1 cellular context compared by ENCODE assay signal in the genomic region with DNA sequence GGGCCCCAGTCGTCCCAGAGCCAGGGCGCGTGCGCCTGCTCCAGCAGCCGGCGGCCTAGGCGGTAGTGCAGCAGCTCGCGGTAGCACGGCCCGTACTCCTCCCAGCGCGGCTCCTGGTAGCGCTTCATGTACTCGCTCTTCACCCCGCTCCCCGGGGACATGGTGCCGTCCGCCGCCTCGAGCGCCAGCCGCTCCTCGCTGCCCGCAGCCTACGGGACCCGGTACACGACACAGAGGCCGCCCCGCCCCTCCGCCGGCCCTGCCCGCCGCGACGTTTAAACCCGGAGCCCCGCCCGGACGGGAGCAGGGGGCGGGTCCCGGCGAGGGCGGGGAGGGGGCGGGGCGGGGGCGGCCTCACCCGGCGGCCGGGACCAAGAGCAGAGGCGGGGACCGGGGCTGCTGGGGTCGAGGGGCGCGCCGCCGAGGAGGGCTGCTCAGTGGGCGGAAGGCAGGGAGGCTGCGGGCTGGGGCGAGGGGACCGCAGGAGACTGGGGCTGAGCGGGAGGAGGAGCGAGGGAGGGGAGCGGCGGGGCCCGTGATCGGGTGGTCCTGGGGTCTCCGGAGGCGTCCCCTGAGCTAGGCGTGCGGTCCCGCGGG.
TF ChIP-seq lines count a peak whose summit lies in the region.

No MANE protein-coding gene starts in this region.

TF ChIP-seq in GM12878, 131 proteins besides CTCF, POLR2A, EP300 and RAD21 (continued from another document):
- TF ChIP-seq CREB1 (IDR thresholded peaks at IDR 0.05; ENCODE audit: low read depth) (peak; percentile 42; the same call in 1 of the 2 replicates), LARP7 (IDR thresholded peaks at IDR 0.05) (peak; percentile 3; the same call in 1 of the 2 replicates), ASH2L (IDR thresholded peaks at IDR 0.05; ENCODE audit: borderline replicate concordance, low read depth) (no peak), SIN3A (IDR thresholded peaks at IDR 0.05; ENCODE audit: low read depth, low read length) (peak; percentile 78), GATAD2B (conservative IDR thresholded peaks at IDR 0.05; ENCODE audit: low read depth) (0 out of 2 replicates have a peak, but pooled peaks have one; percentile 15), CBX3 (IDR thresholded peaks at IDR 0.05; ENCODE audit: borderline replicate concordance, low read depth) (no peak), MTA3 (IDR thresholded peaks at IDR 0.05; ENCODE audit: borderline replicate concordance, low read length) (no peak), KLF5 (IDR thresholded peaks at IDR 0.05; ENCODE audit: partially characterized antibody) (no peak), IKZF2 (IDR thresholded peaks at IDR 0.05) (no peak), FOXK2 (IDR thresholded peaks at IDR 0.05) (0 out of 2 replicates have a peak, but pooled peaks have one; percentile 19), JUND (IDR thresholded peaks at IDR 0.05; ENCODE audit: low read depth, low read length) (0 out of 2 replicates have a peak, but pooled peaks have one; percentile 6), BHLHE40 (IDR thresholded peaks at IDR 0.05; ENCODE audit: borderline replicate concordance in 1 of 2, low read depth in 2 of 2, low read length in 1 of 2) (0 out of 4 replicates have a peak, but pooled peaks of 1 of the 2 experiments have one; percentile 23), TCF3 (IDR thresholded peaks at IDR 0.05; ENCODE audit: borderline replicate concordance, insufficient read depth, low read depth, low read length) (no peak)
- TF ChIP-seq, protein P1, sequence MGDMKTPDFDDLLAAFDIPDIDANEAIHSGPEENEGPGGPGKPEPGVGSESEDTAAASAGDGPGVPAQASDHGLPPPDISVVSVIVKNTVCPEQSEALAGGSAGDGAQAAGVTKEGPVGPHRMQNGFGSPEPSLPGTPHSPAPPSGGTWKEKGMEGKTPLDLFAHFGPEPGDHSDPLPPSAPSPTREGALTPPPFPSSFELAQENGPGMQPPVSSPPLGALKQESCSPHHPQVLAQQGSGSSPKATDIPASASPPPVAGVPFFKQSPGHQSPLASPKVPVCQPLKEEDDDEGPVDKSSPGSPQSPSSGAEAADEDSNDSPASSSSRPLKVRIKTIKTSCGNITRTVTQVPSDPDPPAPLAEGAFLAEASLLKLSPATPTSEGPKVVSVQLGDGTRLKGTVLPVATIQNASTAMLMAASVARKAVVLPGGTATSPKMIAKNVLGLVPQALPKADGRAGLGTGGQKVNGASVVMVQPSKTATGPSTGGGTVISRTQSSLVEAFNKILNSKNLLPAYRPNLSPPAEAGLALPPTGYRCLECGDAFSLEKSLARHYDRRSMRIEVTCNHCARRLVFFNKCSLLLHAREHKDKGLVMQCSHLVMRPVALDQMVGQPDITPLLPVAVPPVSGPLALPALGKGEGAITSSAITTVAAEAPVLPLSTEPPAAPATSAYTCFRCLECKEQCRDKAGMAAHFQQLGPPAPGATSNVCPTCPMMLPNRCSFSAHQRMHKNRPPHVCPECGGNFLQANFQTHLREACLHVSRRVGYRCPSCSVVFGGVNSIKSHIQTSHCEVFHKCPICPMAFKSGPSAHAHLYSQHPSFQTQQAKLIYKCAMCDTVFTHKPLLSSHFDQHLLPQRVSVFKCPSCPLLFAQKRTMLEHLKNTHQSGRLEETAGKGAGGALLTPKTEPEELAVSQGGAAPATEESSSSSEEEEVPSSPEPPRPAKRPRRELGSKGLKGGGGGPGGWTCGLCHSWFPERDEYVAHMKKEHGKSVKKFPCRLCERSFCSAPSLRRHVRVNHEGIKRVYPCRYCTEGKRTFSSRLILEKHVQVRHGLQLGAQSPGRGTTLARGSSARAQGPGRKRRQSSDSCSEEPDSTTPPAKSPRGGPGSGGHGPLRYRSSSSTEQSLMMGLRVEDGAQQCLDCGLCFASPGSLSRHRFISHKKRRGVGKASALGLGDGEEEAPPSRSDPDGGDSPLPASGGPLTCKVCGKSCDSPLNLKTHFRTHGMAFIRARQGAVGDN (IDR thresholded peaks at IDR 0.05), result 0 out of 2 replicates have a peak, but pooled peaks have one; percentile 24
- TF ChIP-seq, protein P2, sequence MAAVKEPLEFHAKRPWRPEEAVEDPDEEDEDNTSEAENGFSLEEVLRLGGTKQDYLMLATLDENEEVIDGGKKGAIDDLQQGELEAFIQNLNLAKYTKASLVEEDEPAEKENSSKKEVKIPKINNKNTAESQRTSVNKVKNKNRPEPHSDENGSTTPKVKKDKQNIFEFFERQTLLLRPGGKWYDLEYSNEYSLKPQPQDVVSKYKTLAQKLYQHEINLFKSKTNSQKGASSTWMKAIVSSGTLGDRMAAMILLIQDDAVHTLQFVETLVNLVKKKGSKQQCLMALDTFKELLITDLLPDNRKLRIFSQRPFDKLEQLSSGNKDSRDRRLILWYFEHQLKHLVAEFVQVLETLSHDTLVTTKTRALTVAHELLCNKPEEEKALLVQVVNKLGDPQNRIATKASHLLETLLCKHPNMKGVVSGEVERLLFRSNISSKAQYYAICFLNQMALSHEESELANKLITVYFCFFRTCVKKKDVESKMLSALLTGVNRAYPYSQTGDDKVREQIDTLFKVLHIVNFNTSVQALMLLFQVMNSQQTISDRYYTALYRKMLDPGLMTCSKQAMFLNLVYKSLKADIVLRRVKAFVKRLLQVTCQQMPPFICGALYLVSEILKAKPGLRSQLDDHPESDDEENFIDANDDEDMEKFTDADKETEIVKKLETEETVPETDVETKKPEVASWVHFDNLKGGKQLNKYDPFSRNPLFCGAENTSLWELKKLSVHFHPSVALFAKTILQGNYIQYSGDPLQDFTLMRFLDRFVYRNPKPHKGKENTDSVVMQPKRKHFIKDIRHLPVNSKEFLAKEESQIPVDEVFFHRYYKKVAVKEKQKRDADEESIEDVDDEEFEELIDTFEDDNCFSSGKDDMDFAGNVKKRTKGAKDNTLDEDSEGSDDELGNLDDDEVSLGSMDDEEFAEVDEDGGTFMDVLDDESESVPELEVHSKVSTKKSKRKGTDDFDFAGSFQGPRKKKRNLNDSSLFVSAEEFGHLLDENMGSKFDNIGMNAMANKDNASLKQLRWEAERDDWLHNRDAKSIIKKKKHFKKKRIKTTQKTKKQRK (IDR thresholded peaks at IDR 0.05; ENCODE audit: low read depth, low read length), result no peak
- TF ChIP-seq, protein P3, sequence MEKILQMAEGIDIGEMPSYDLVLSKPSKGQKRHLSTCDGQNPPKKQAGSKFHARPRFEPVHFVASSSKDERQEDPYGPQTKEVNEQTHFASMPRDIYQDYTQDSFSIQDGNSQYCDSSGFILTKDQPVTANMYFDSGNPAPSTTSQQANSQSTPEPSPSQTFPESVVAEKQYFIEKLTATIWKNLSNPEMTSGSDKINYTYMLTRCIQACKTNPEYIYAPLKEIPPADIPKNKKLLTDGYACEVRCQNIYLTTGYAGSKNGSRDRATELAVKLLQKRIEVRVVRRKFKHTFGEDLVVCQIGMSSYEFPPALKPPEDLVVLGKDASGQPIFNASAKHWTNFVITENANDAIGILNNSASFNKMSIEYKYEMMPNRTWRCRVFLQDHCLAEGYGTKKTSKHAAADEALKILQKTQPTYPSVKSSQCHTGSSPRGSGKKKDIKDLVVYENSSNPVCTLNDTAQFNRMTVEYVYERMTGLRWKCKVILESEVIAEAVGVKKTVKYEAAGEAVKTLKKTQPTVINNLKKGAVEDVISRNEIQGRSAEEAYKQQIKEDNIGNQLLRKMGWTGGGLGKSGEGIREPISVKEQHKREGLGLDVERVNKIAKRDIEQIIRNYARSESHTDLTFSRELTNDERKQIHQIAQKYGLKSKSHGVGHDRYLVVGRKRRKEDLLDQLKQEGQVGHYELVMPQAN (conservative IDR thresholded peaks at IDR 0.05), result peak; percentile 92
TF ChIP-seq in GM12878: peak in this region for 11.
